In genomic region chr7:381211-382117, GRCh38 we compare ENCODE assay signal across 9 cellular contexts.
A peak's percentile ranks its signal among the peaks of the same experiment; 100 is the strongest.
DNase-seq lines count a peak whose midpoint lies in the region; ATAC-seq lines count a peak whose summit lies in the region.
"Had no signal": no experiment of that assay in that cellular context is flagged by ENCODE, and none has a peak within 500 bp of the region (broad histone marks: within the 10 kb centered on the region; RNA-seq: fewer than 3 reads in every experiment).

No MANE protein-coding gene starts in this region.

- no peak for ATAC-seq in HG03378 (IDR thresholded peaks at IDR 0.05; ENCODE audit: unreplicated experiment)

- peaks cover 11% of the 10 kb centered on the region for H3K36me3 Mint-ChIP-seq in T-helper 1 cell treated with Interleukin-12 subunit alpha and Interleukin-12 subunit beta and Interleukin-4 antibody, amounts not matched to agents 30 μg/mL and 1 μg/mL, for 36 hours (ENCODE audit: low read depth)

- peak overlapping the region; percentile 60 for H3K27ac Mint-ChIP-seq in T-helper 1 cell treated with Interleukin-12 subunit alpha and Interleukin-12 subunit beta and Interleukin-4 antibody, amounts not matched to agents 30 μg/mL and 1 μg/mL, for 36 hours
- H3K27ac Mint-ChIP-seq: dendritic cell treated with granulocyte-macrophage colony-stimulating factor and Interleukin-4, amounts not matched to agents 40 ng/mL and 50 ng/mL, for 4 days had no signal

- peak overlapping the region; percentile 3 for H3K4me3 Mint-ChIP-seq in T-helper 1 cell treated with Interleukin-12 subunit alpha and Interleukin-12 subunit beta and Interleukin-4 antibody, amounts not matched to agents 30 μg/mL and 1 μg/mL, for 36 hours
- H3K4me3 Mint-ChIP-seq: dendritic cell treated with granulocyte-macrophage colony-stimulating factor and Interleukin-4, amounts not matched to agents 40 ng/mL and 50 ng/mL, for 4 days had no signal

- H3K27me3 Mint-ChIP-seq in T-helper 1 cell treated with Interleukin-12 subunit alpha and Interleukin-12 subunit beta and Interleukin-4 antibody, amounts not matched to agents 30 μg/mL and 1 μg/mL, for 36 hours (ENCODE audit: low read depth) = peaks cover 28% of the 10 kb centered on the region

- peak; percentile 51 for DNase-seq in activated T-cell treated with anti-CD3 and anti-CD28 coated beads for 4 hours
- DNase-seq in left kidney (ENCODE audit: low read depth, low spot score) = peak; percentile 66
- peak; percentile 22 to 43 (median 31) for DNase-seq in stimulated activated naive CD4-positive, alpha-beta T cell (lab: John Stamatoyannopoulos, UW)
- no peak for DNase-seq in NOMO-1 treated with dmso at 0.1 percent for 144 hours (lab: John Stamatoyannopoulos, UW; ENCODE audit: unreplicated experiment)
- no peak for DNase-seq in NCI-H1694 (lab: John Stamatoyannopoulos, UW)
- DNase-seq: GF-D8 had no signal

- peaks cover 33% of the 10 kb centered on the region for H3K9me3 Mint-ChIP-seq in T-helper 1 cell treated with Interleukin-12 subunit alpha and Interleukin-12 subunit beta and Interleukin-4 antibody, amounts not matched to agents 30 μg/mL and 1 μg/mL, for 36 hours

- peaks cover 14% of the 10 kb centered on the region for H3K4me1 Mint-ChIP-seq in T-helper 1 cell treated with Interleukin-12 subunit alpha and Interleukin-12 subunit beta and Interleukin-4 antibody, amounts not matched to agents 30 μg/mL and 1 μg/mL, for 36 hours (ENCODE audit: low read depth)

Comparison
In these comparisons a context has a peak if more than half of its experiments do, and no peak if none do; other contexts are left out.
1. DNase-seq: peak in activated T-cell treated with anti-CD3 and anti-CD28 coated beads for 4 hours (single experiment), left kidney (single experiment) and stimulated activated naive CD4-positive, alpha-beta T cell (6 of 6); none in NOMO-1 treated with dmso at 0.1 percent for 144 hours (single experiment) and NCI-H1694 (single experiment).